24 cellular contexts compared by ENCODE assay signal in the genomic region with DNA sequence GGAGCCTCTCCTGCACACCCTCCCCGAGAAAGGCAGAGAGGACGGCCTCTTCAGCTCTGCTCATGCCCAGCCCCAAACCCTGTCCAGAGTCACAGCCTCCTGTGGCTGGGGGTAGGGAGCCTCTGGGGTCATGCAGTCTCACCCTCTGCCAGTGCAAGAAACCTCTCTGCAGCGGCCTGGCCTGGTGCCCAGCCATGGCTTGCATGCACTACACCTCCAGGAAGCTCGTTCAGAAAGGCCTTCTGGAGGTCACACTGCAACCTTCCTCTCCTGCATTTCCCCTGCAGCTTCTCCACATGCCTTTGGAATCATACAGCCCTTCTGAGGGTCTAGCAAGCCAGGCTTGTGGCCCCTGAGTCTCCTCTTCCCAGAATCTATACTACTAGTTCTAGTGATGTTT. TPM values are rescaled to one million over a fixed set of nuclear protein-coding genes. Genes with fewer than 3 reads are reported as not detected.
DNase-seq lines count a peak whose midpoint lies in the region; ATAC-seq, FAIRE-seq and TF ChIP-seq lines count a peak whose summit lies in the region.
"Had no signal": no experiment of that assay in that cellular context is flagged by ENCODE, and none has a peak within 500 bp of the region (broad histone marks: within the 10 kb centered on the region; RNA-seq: fewer than 3 reads in every experiment).

No MANE protein-coding gene starts in this region.

- no peaks in the 10 kb centered on the region for H4K20me1 ChIP-seq in endothelial cell of umbilical vein (replicated peaks; ENCODE audit: control insufficient read depth, extremely low read depth, insufficient read depth, low read length)

- TF ChIP-seq POLR2A in endothelial cell of umbilical vein (IDR thresholded peaks at IDR 0.05; ENCODE audit: low read depth, low read length) (no peak), breast epithelium (IDR thresholded peaks at IDR 0.05) (no peak)

- TF ChIP-seq CTCF in endothelial cell of umbilical vein (IDR thresholded peaks at IDR 0.05; ENCODE audit: extremely low read depth in 1 of 2, insufficient read depth in 1 of 2, low read depth in 1 of 2, low read length in 2 of 2) (no peak), endothelial cell (IDR thresholded peaks at IDR 0.05; ENCODE audit: unreplicated experiment) (no peak), breast epithelium (IDR thresholded peaks at IDR 0.05) (no peak)

- H3K4me1 ChIP-seq in endothelial cell of umbilical vein (ENCODE audit: control insufficient read depth, extremely low read depth, insufficient read depth, low read length) (peaks cover 29% of the 10 kb centered on the region), breast epithelium (no peaks in the 10 kb centered on the region)
- H3K4me1 ChIP-seq: prostate gland had no signal

- H3K4me3 Mint-ChIP-seq in endothelial cell (ENCODE audit: unreplicated experiment): no peak overlapping the region
- H3K4me3 Mint-ChIP-seq: activated CD4-positive, alpha-beta T cell treated with anti-CD3 and anti-CD28 coated beads, Interleukin-2, amount 10 ng/mL, durations not matched to agents 24 days and 14 days; naive thymus-derived CD8-positive, alpha-beta T cell had no signal

- no peak overlapping the region for H3K27ac ChIP-seq in endothelial cell of umbilical vein (ENCODE audit: insufficient read depth, low read depth, low read length)
- no peak overlapping the region for H3K27ac ChIP-seq in breast epithelium
- H3K27ac ChIP-seq: prostate gland had no signal

- intact Hi-C loops in endothelial cell of umbilical vein (cut with micrococcal nuclease): no loop called here
- intact Hi-C loops in breast epithelium (cut with DNase I; ENCODE audit: low total_unique reads): no loop called here

- no peaks in the 10 kb centered on the region for H3K9me3 ChIP-seq in endothelial cell of umbilical vein (replicated peaks; ENCODE audit: control insufficient read depth, insufficient read depth, low read length)
- H3K9me3 ChIP-seq in breast epithelium: no peaks in the 10 kb centered on the region
- H3K9me3 ChIP-seq: prostate gland had no signal

- dilution Hi-C loops in endothelial cell of umbilical vein (cut with MboI; ENCODE audit: extremely low pct_ligation_motif_present, low sequenced_read_pairs): no loop called here

- H2AFZ ChIP-seq in endothelial cell of umbilical vein (ENCODE audit: low read depth, low read length): no peak overlapping the region

- no peaks in the 10 kb centered on the region for H3K79me2 ChIP-seq in endothelial cell of umbilical vein (ENCODE audit: control insufficient read depth, insufficient read depth, low read length)

- no peak overlapping the region for H3K9ac ChIP-seq in endothelial cell of umbilical vein (replicated peaks; ENCODE audit: extremely low read depth, insufficient read depth, low read length)

- H3K4me1 Mint-ChIP-seq in endothelial cell (ENCODE audit: unreplicated experiment): peaks cover 12% of the 10 kb centered on the region

- no peak for ATAC-seq in HG03135 (IDR thresholded peaks at IDR 0.05; ENCODE audit: unreplicated experiment)
- ATAC-seq: HCT116; naive thymus-derived CD8-positive, alpha-beta T cell had no signal

- H3K27me3 ChIP-seq in endothelial cell of umbilical vein (ENCODE audit: control insufficient read depth in 2 of 2, insufficient read depth in 2 of 2, low read length in 2 of 2) (peaks cover 0 to 6% of the 10 kb centered on the region in 2 experiments), breast epithelium (no peaks in the 10 kb centered on the region)

- POLR2A ChIA-PET in endothelial cell of umbilical vein (lab: Charles Lee): no interaction called here

- H3K9me1 ChIP-seq in endothelial cell of umbilical vein (replicated peaks; ENCODE audit: control insufficient read depth, extremely low read depth, insufficient read depth, low read length): no peaks in the 10 kb centered on the region

- no TSS peak for BruUV-seq in endothelial cell of umbilical vein (replicated peaks; lab: Mats Ljungman, UMichigan)

- H3K4me2 ChIP-seq in endothelial cell of umbilical vein (ENCODE audit: insufficient read depth, low read length): no peak overlapping the region

- H3K27ac Mint-ChIP-seq in endothelial cell (ENCODE audit: unreplicated experiment): no peak overlapping the region
- H3K27ac Mint-ChIP-seq: activated CD4-positive, alpha-beta T cell treated with anti-CD3 and anti-CD28 coated beads, Interleukin-2, amount 10 ng/mL, durations not matched to agents 24 days and 14 days had no signal

- FAIRE-seq in endothelial cell of umbilical vein (lab: Jason Lieb, UNC): peak; percentile 83
- FAIRE-seq: GM12892, islet of Langerhans, small intestine, urothelium cell line had no signal

- peak; percentile 49 for DNase-seq in NCI-H2029 (lab: John Stamatoyannopoulos, UW)
- DNase-seq in NCI-H2029 treated with DMSO at 0.1 percent for 48 hours (lab: John Stamatoyannopoulos, UW): no peak
- peak; percentile 18 for DNase-seq in NCI-H2196 treated with DMSO at 0.1 percent for 48 hours (lab: John Stamatoyannopoulos, UW; ENCODE audit: unreplicated experiment)
- peak; percentile 51 for DNase-seq in endothelial cell of umbilical vein (ENCODE audit: low read depth, low spot score)
- peak; percentile 29 for DNase-seq in renal cortical epithelial cell (ENCODE audit: low read depth)
- DNase-seq in endothelial cell (ENCODE audit: low spot score): no peak
- DNase-seq in breast epithelium (ENCODE audit: low spot score in 2 of 2): no peak
- DNase-seq: activated CD4-positive, alpha-beta T cell treated with anti-CD3 and anti-CD28 coated beads, Interleukin-2, amount 10 ng/mL, durations not matched to agents 24 days and 14 days; anterior cingulate cortex; NCI-H1048; NCI-H1930; NCI-H510A treated with DMSO at 0.1 percent for 48 hours; SHP77 treated with DMSO at 0.1 percent for 48 hours; small intestine; stimulated activated CD4-positive, alpha-beta T cell treated with anti-CD3 and anti-CD28 coated beads, Interleukin-4, amount 100 ng/mL, for 4 hours; substantia nigra; T-helper 1 cell had no signal

- peaks cover 3% of the 10 kb centered on the region for H3K27me3 Mint-ChIP-seq in endothelial cell (ENCODE audit: unreplicated experiment)
- H3K27me3 Mint-ChIP-seq: activated CD4-positive, alpha-beta T cell treated with anti-CD3 and anti-CD28 coated beads, Interleukin-2, amount 10 ng/mL, durations not matched to agents 24 days and 14 days had no signal

- H3K36me3 ChIP-seq in endothelial cell of umbilical vein (ENCODE audit: control insufficient read depth in 2 of 2, extremely low read depth in 1 of 2, insufficient read depth in 2 of 2, low read length in 2 of 2) (no peaks in the 10 kb centered on the region), breast epithelium (no peaks in the 10 kb centered on the region)
- H3K36me3 ChIP-seq: prostate gland had no signal

- CTCF ChIA-PET in endothelial cell of umbilical vein (lab: Charles Lee): interaction anchor here (1.1 to 1.3 kb wide), 2 partner anchors 9 to 215 kb away, joined by 3 read pairs; no protein-coding TSS in a partner anchor

- H3K36me3 Mint-ChIP-seq in endothelial cell (ENCODE audit: low read depth, unreplicated experiment): no peaks in the 10 kb centered on the region
- H3K36me3 Mint-ChIP-seq: naive thymus-derived CD8-positive, alpha-beta T cell had no signal

- H3K4me3 ChIP-seq in endothelial cell of umbilical vein (replicated peaks in 1 of 3; ENCODE audit: insufficient read depth in 1 of 3, low read depth in 1 of 3, low read length in 3 of 3) (no peak overlapping the region), breast epithelium (no peak overlapping the region)
- H3K4me3 ChIP-seq: prostate gland had no signal

- no peaks in the 10 kb centered on the region for H3K9me3 Mint-ChIP-seq in endothelial cell (ENCODE audit: unreplicated experiment)
- H3K9me3 Mint-ChIP-seq: activated CD4-positive, alpha-beta T cell treated with anti-CD3 and anti-CD28 coated beads, Interleukin-2, amount 10 ng/mL, durations not matched to agents 24 days and 14 days; naive thymus-derived CD8-positive, alpha-beta T cell had no signal

TF ChIP-seq in endothelial cell of umbilical vein, 7 proteins besides CTCF, POLR2A, EP300 and RAD21:
- no peak for TF ChIP-seq EZH2 (IDR thresholded peaks at IDR 0.05; ENCODE audit: borderline replicate concordance, low read depth, low read length, severe bottlenecking)

RNA-seq across cellular contexts. Expression of gene CSF1R, which starts 17.9 kb away (rescaled TPM):
- not detected in 2 replicates for total RNA-seq in endothelial cell of umbilical vein
- polyA plus RNA-seq in endothelial cell of umbilical vein: not detected in 2 replicates
- not detected in 2 replicates for polyA plus RNA-seq in endothelial cell of umbilical vein (2011; cell fraction: cytosol; rRNA removed)
- polyA plus RNA-seq in endothelial cell of umbilical vein (2011; cell fraction: nucleus; rRNA removed): not detected in 2 replicates
- polyA plus RNA-seq in endothelial cell of umbilical vein (2012): not detected in 2 replicates
- polyA minus RNA-seq in endothelial cell of umbilical vein: not detected in 2 replicates
- not detected for polyA minus RNA-seq in endothelial cell of umbilical vein (2011; cell fraction: cytosol; rRNA and poly(A)+ RNA removed)
- polyA minus RNA-seq in endothelial cell of umbilical vein (2011; cell fraction: nucleus; rRNA and poly(A)+ RNA removed): not detected in 2 replicates
- total RNA-seq in renal cortical epithelial cell: not detected in 2 replicates
- total RNA-seq in endothelial cell (ENCODE audit: unreplicated experiment): 2.7 TPM
- 10 to 100 TPM; 11.5 to 79.0 (median 24.1) TPM for total RNA-seq in breast epithelium
- total RNA-seq: activated CD4-positive, alpha-beta T cell treated with anti-CD3 and anti-CD28 coated beads, Interleukin-2, amount 10 ng/mL, durations not matched to agents 24 days and 14 days had no signal

Comparison
In these comparisons a context has a peak if more than half of its experiments do, and no peak if none do; other contexts are left out.
1. DNase-seq: peak in NCI-H2029 (single experiment), NCI-H2196 treated with DMSO at 0.1 percent for 48 hours (single experiment), endothelial cell of umbilical vein (single experiment) and renal cortical epithelial cell (single experiment); none in NCI-H2029 treated with DMSO at 0.1 percent for 48 hours (single experiment), endothelial cell (single experiment) and breast epithelium (0 of 2).